ENCODE assay signal across 8 cellular contexts in genomic region chr6:106525111-106525884, GRCh38.
DNase-seq lines count a peak whose midpoint lies in the region; ATAC-seq and TF ChIP-seq lines count a peak whose summit lies in the region.

No MANE protein-coding gene starts in this region.

- H3K27ac Mint-ChIP-seq in activated naive CD4-positive, alpha-beta T cell treated with anti-CD3 and anti-CD28 coated beads for 36 hours = peak overlapping the region; percentile 91
- peak overlapping the region; percentile 93 for H3K27ac Mint-ChIP-seq in activated T-helper 17 cell treated with anti-CD3 and anti-CD28 coated beads, Interleukin-2, amount 50 U/mL, for 72 hours
- H3K27ac Mint-ChIP-seq in osteocyte (ENCODE audit: unreplicated experiment) = peak overlapping the region; percentile 10
- no peak overlapping the region for H3K27ac Mint-ChIP-seq in Caco-2 (ENCODE audit: unreplicated experiment)

- DNase-seq in activated naive CD4-positive, alpha-beta T cell treated with anti-CD3 and anti-CD28 coated beads for 36 hours = peak; percentile 24
- DNase-seq in activated naive CD4-positive, alpha-beta T cell treated with anti-CD3 and anti-CD28 coated beads, Interleukin-2, amount 50 U/mL, for 16 hours = no peak
- DNase-seq in osteocyte (ENCODE audit: extremely low spot score, unreplicated experiment) (no peak), Caco-2 (no peak), KG1 (lab: John Stamatoyannopoulos, UW) (no peak)

- TF ChIP-seq CTCF in osteocyte (IDR thresholded peaks at IDR 0.05) (no peak), Caco-2 (IDR thresholded peaks at IDR 0.05; ENCODE audit: insufficient read depth in 1 of 2, low read depth in 1 of 2, low read length in 1 of 2, severe bottlenecking in 1 of 2, unreplicated experiment in 1 of 2) (no peak)

- H3K9me3 ChIP-seq in Caco-2 = no peaks in the 10 kb centered on the region

- peaks cover 66% of the 10 kb centered on the region for H3K4me1 Mint-ChIP-seq in activated naive CD4-positive, alpha-beta T cell treated with anti-CD3 and anti-CD28 coated beads for 36 hours (ENCODE audit: low read depth)
- peaks cover 38% of the 10 kb centered on the region for H3K4me1 Mint-ChIP-seq in activated T-helper 17 cell treated with anti-CD3 and anti-CD28 coated beads, Interleukin-2, amount 50 U/mL, for 72 hours
- H3K4me1 Mint-ChIP-seq in osteocyte (ENCODE audit: unreplicated experiment) (peaks cover 24% of the 10 kb centered on the region), Caco-2 (ENCODE audit: low read depth, unreplicated experiment) (peaks cover 9% of the 10 kb centered on the region)

- no peak overlapping the region for H3K4me3 ChIP-seq in Caco-2 (ENCODE audit: low read depth, low read length)

- no TSS peak for BruUV-seq in Caco-2 (replicated peaks; lab: Mats Ljungman, UMichigan)

- H3K27me3 ChIP-seq in Caco-2 (replicated peaks; ENCODE audit: control insufficient read depth, insufficient read depth, low read length) = no peaks in the 10 kb centered on the region

- POLR2A ChIA-PET in Caco-2 (lab: Charles Lee) = no interaction called here

- H3K36me3 ChIP-seq in Caco-2 (ENCODE audit: control insufficient read depth, insufficient read depth, low read length) = no peaks in the 10 kb centered on the region

- H3K4me1 ChIP-seq in Caco-2 = no peaks in the 10 kb centered on the region

- H3K27me3 Mint-ChIP-seq in activated naive CD4-positive, alpha-beta T cell treated with anti-CD3 and anti-CD28 coated beads for 36 hours (ENCODE audit: low read depth) = no peaks in the 10 kb centered on the region
- H3K27me3 Mint-ChIP-seq in activated T-helper 17 cell treated with anti-CD3 and anti-CD28 coated beads, Interleukin-2, amount 50 U/mL, for 72 hours = no peaks in the 10 kb centered on the region
- H3K27me3 Mint-ChIP-seq in osteocyte (ENCODE audit: unreplicated experiment) (no peaks in the 10 kb centered on the region), Caco-2 (ENCODE audit: insufficient read depth, unreplicated experiment) (no peaks in the 10 kb centered on the region)

- peak overlapping the region; percentile 73 for H3K4me3 Mint-ChIP-seq in activated naive CD4-positive, alpha-beta T cell treated with anti-CD3 and anti-CD28 coated beads for 36 hours
- peak overlapping the region; percentile 84 for H3K4me3 Mint-ChIP-seq in activated T-helper 17 cell treated with anti-CD3 and anti-CD28 coated beads, Interleukin-2, amount 50 U/mL, for 72 hours
- no peak overlapping the region for H3K4me3 Mint-ChIP-seq in osteocyte (ENCODE audit: unreplicated experiment)
- no peak overlapping the region for H3K4me3 Mint-ChIP-seq in Caco-2 (ENCODE audit: unreplicated experiment)

- CTCF ChIA-PET in activated naive CD4-positive, alpha-beta T cell treated with anti-CD3 and anti-CD28 coated beads for 36 hours (lab: Charles Lee) = interaction anchor here (0.6 to 6.6 kb wide), 6 partner anchors 12 to 137 kb away, joined by 3 to 53 read pairs (median 3); no protein-coding TSS in a partner anchor
- CTCF ChIA-PET in Caco-2 (lab: Charles Lee) = no interaction called here

- intact Hi-C loops in activated naive CD4-positive, alpha-beta T cell treated with anti-CD3 and anti-CD28 coated beads for 36 hours (cut with micrococcal nuclease) = loop anchor here (1.0 to 2.0 kb wide), 2 partner anchors 9 to 14 kb away; no protein-coding TSS in a partner anchor
- intact Hi-C loops in Caco-2 (cut with micrococcal nuclease; ENCODE audit: unreplicated experiment) = no loop called here

- H3K9me3 Mint-ChIP-seq in activated naive CD4-positive, alpha-beta T cell treated with anti-CD3 and anti-CD28 coated beads for 36 hours = no peaks in the 10 kb centered on the region
- no peaks in the 10 kb centered on the region for H3K9me3 Mint-ChIP-seq in activated T-helper 17 cell treated with anti-CD3 and anti-CD28 coated beads, Interleukin-2, amount 50 U/mL, for 72 hours
- H3K9me3 Mint-ChIP-seq in osteocyte (ENCODE audit: unreplicated experiment) (no peaks in the 10 kb centered on the region), Caco-2 (ENCODE audit: unreplicated experiment) (no peaks in the 10 kb centered on the region)

- peaks cover 10% of the 10 kb centered on the region for H3K36me3 Mint-ChIP-seq in activated naive CD4-positive, alpha-beta T cell treated with anti-CD3 and anti-CD28 coated beads for 36 hours (ENCODE audit: low read depth)
- peaks cover 86% of the 10 kb centered on the region for H3K36me3 Mint-ChIP-seq in activated T-helper 17 cell treated with anti-CD3 and anti-CD28 coated beads, Interleukin-2, amount 50 U/mL, for 72 hours (ENCODE audit: low read depth)
- H3K36me3 Mint-ChIP-seq in osteocyte (ENCODE audit: unreplicated experiment) (no peaks in the 10 kb centered on the region), Caco-2 (ENCODE audit: insufficient read depth, unreplicated experiment) (no peaks in the 10 kb centered on the region)

- ATAC-seq in HG03108 (IDR thresholded peaks at IDR 0.05; ENCODE audit: unreplicated experiment) (peak; percentile 41), GM18520 (IDR thresholded peaks at IDR 0.05; ENCODE audit: unreplicated experiment) (no peak)
- ATAC-seq in activated T-helper 17 cell treated with anti-CD3 and anti-CD28 coated beads, Interleukin-2, amount 50 U/mL, for 72 hours (replicated peaks) = peak; percentile 16

Comparison
In these comparisons a context has a peak if more than half of its experiments do, and no peak if none do; other contexts are left out.
1. H3K4me3 Mint-ChIP-seq: peak in activated naive CD4-positive, alpha-beta T cell treated with anti-CD3 and anti-CD28 coated beads for 36 hours (single experiment) and activated T-helper 17 cell treated with anti-CD3 and anti-CD28 coated beads, Interleukin-2, amount 50 U/mL, for 72 hours (single experiment); none in osteocyte (single experiment) and Caco-2 (single experiment).